ENCODE assay signal across 16 cellular contexts in genomic region chr1:84012018-84012417, GRCh38. TPM values are rescaled to one million over a fixed set of nuclear protein-coding genes. Genes with fewer than 3 reads are reported as not detected.
DNase-seq lines count a peak whose midpoint lies in the region; ATAC-seq and TF ChIP-seq lines count a peak whose summit lies in the region.
"Had no signal": no experiment of that assay in that cellular context is flagged by ENCODE, and none has a peak within 500 bp of the region (broad histone marks: within the 10 kb centered on the region; RNA-seq: fewer than 3 reads in every experiment).

No MANE protein-coding gene starts in this region.

- H4K91ac ChIP-seq in mesenchymal stem cell (ENCODE audit: low read length): no peak overlapping the region

- peaks cover 2% of the 10 kb centered on the region for H3K9me3 Mint-ChIP-seq in MCF 10A (ENCODE audit: unreplicated experiment)
- H3K9me3 Mint-ChIP-seq: CD4-positive, alpha-beta T cell had no signal

- dilution Hi-C loops in mammary epithelial cell (cut with HindIII; ENCODE audit: low sequenced_read_pairs): no loop called here

- BruUV-seq in mammary epithelial cell (replicated peaks; lab: Mats Ljungman, UMichigan): no TSS peak
- no TSS peak for BruUV-seq in MCF 10A (replicated peaks; lab: Mats Ljungman, UMichigan)

- no peak overlapping the region for H2BK15ac ChIP-seq in mesenchymal stem cell (ENCODE audit: low read depth, poor library complexity, severe bottlenecking)

- no peak overlapping the region for H3K23ac ChIP-seq in mesenchymal stem cell (ENCODE audit: low read length in 2 of 2)

- H3K36me3 Mint-ChIP-seq in MCF 10A (ENCODE audit: insufficient read depth, unreplicated experiment): no peaks in the 10 kb centered on the region

- no peak overlapping the region for H4K8ac ChIP-seq in mesenchymal stem cell (ENCODE audit: low read length)

- H3K36me3 ChIP-seq in mammary epithelial cell (ENCODE audit: insufficient read depth, low read length): no peaks in the 10 kb centered on the region
- H3K36me3 ChIP-seq in mesenchymal stem cell (ENCODE audit: control insufficient read depth in 1 of 2, insufficient read depth in 2 of 2, low read depth in 1 of 2, low read length in 2 of 2): no peaks in the 10 kb centered on the region

- CTCF ChIA-PET in mammary epithelial cell (lab: Charles Lee; ENCODE audit: low non-redundant PET): no interaction called here
- CTCF ChIA-PET in MCF 10A (lab: Yijun Ruan, JAX): interaction anchor here (0.7 to 1.5 kb wide), 2 partner anchors 12 to 110 kb away, joined by 3 to 4 read pairs; no protein-coding TSS in a partner anchor

- H3K9ac ChIP-seq in mammary epithelial cell (ENCODE audit: insufficient read depth, low read length) (no peak overlapping the region), mesenchymal stem cell (ENCODE audit: low read length) (no peak overlapping the region)

- no peak overlapping the region for H2AK5ac ChIP-seq in mesenchymal stem cell (ENCODE audit: low read length, severe bottlenecking)

- DNase-seq in mammary epithelial cell (peak; percentile 32), MCF 10A (ENCODE audit: unreplicated experiment) (no peak), epithelial cell of esophagus (ENCODE audit: low read depth) (peak; percentile 63), mesenchymal stem cell (no peak), HuH-7 (ENCODE audit: low spot score) (no peak), GOT3 (lab: John Stamatoyannopoulos, UW) (no peak)
- DNase-seq: AML-193; Caco-2; CD4-positive, alpha-beta T cell; GDM1; HCEC 1CT had no signal

- H4K20me1 ChIP-seq in mammary epithelial cell (ENCODE audit: insufficient read depth, low read length): no peaks in the 10 kb centered on the region

- no peaks in the 10 kb centered on the region for H3K79me2 ChIP-seq in mammary epithelial cell (ENCODE audit: insufficient read depth, low read length)

- no peaks in the 10 kb centered on the region for H3K27me3 ChIP-seq in mammary epithelial cell (ENCODE audit: insufficient read depth, low read length)
- H3K27me3 ChIP-seq in mesenchymal stem cell (ENCODE audit: control insufficient read depth in 1 of 2, insufficient read depth in 1 of 2, low read length in 2 of 2): no peaks in the 10 kb centered on the region

- H3K18ac ChIP-seq in mesenchymal stem cell (ENCODE audit: low read depth in 1 of 2, low read length in 2 of 2): no peak overlapping the region

- H3K4me1 Mint-ChIP-seq in MCF 10A (ENCODE audit: insufficient read depth, unreplicated experiment): no peaks in the 10 kb centered on the region

- H3K4me3 ChIP-seq in mammary epithelial cell (replicated peaks in 1 of 3; ENCODE audit: insufficient read depth in 1 of 3, low read depth in 2 of 3, low read length in 3 of 3) (no peak overlapping the region), epithelial cell of esophagus (ENCODE audit: low read length) (no peak overlapping the region), mesenchymal stem cell (ENCODE audit: insufficient read depth in 1 of 2, low read depth in 1 of 2, low read length in 2 of 2) (no peak overlapping the region)
- H3K4me3 ChIP-seq: A549 had no signal

- no peak overlapping the region for H2BK120ac ChIP-seq in mesenchymal stem cell (ENCODE audit: low read depth, low read length)

- in situ Hi-C loops in mammary epithelial cell (cut with MboI; ENCODE audit: low sequenced_read_pairs in 2 of 2): no loop called here

- TF ChIP-seq CTCF in mammary epithelial cell (conservative IDR thresholded peaks at IDR 0.05 in 1 of 2, IDR thresholded peaks at IDR 0.05 in 1 of 2; ENCODE audit: extremely low read depth in 1 of 2, insufficient read depth in 1 of 2, low read depth in 1 of 2, low read length in 2 of 2): no peak
- no peak for TF ChIP-seq CTCF in MCF 10A (IDR thresholded peaks at IDR 0.05; ENCODE audit: unreplicated experiment)
- TF ChIP-seq CTCF in epithelial cell of esophagus (IDR thresholded peaks at IDR 0.05; ENCODE audit: insufficient read depth, low read depth, low read length, missing control alignments): no peak

- peak overlapping the region; percentile 95 for H2AFZ ChIP-seq in mammary epithelial cell (ENCODE audit: low read depth, low read length)
- H2AFZ ChIP-seq in mesenchymal stem cell (ENCODE audit: low read depth, low read length): peak overlapping the region; percentile 51

- no peak overlapping the region for H3K27ac Mint-ChIP-seq in MCF 10A (ENCODE audit: low read depth, unreplicated experiment)
- H3K27ac Mint-ChIP-seq: CD4-positive, alpha-beta T cell had no signal

- H3K27ac ChIP-seq in mammary epithelial cell (ENCODE audit: insufficient read depth, low read depth, low read length): no peak overlapping the region
- H3K27ac ChIP-seq in mesenchymal stem cell (ENCODE audit: low read length, poor library complexity, severe bottlenecking): no peak overlapping the region
- H3K27ac ChIP-seq: 22Rv1, A549, C4-2B had no signal

- no peaks in the 10 kb centered on the region for H3K79me1 ChIP-seq in mesenchymal stem cell (replicated peaks; ENCODE audit: low read length, poor library complexity, severe bottlenecking)

- H3K4me2 ChIP-seq in mammary epithelial cell (ENCODE audit: insufficient read depth, low read depth, low read length) (peak overlapping the region; percentile 69), mesenchymal stem cell (ENCODE audit: low read length, poor library complexity, severe bottlenecking) (no peak overlapping the region)
- H3K4me2 ChIP-seq: A549 had no signal

- H3K27me3 Mint-ChIP-seq in MCF 10A (ENCODE audit: insufficient read depth, unreplicated experiment): no peaks in the 10 kb centered on the region

- H3K4me3 Mint-ChIP-seq in MCF 10A (ENCODE audit: unreplicated experiment): no peak overlapping the region
- H3K4me3 Mint-ChIP-seq: CD4-positive, alpha-beta T cell had no signal

- intact Hi-C loops in mammary epithelial cell (cut with micrococcal nuclease): no loop called here
- intact Hi-C loops in MCF 10A (cut with micrococcal nuclease): no loop called here

- ATAC-seq in GM18867 (IDR thresholded peaks at IDR 0.05; ENCODE audit: unreplicated experiment): no peak
- ATAC-seq in HG03457 (IDR thresholded peaks at IDR 0.05; ENCODE audit: unreplicated experiment): no peak
- ATAC-seq: A549 had no signal

- 54% methylated on average over 3 of the region's 3 CpGs for WGBS in mammary epithelial cell (ENCODE audit: low coverage, missing lambda C conversion rate)
- 83% methylated on average over 3 of the region's 3 CpGs for WGBS in mesenchymal stem cell

- H3K4me1 ChIP-seq in mammary epithelial cell (ENCODE audit: insufficient read depth, low read length) (peaks cover 23% of the 10 kb centered on the region), mesenchymal stem cell (ENCODE audit: control insufficient read depth, insufficient read depth, low read depth, low read length) (no peaks in the 10 kb centered on the region)
- H3K4me1 ChIP-seq: A549, Caco-2 had no signal

- H2BK12ac ChIP-seq in mesenchymal stem cell (ENCODE audit: low read length in 2 of 2): no peak overlapping the region

- H3K14ac ChIP-seq in mesenchymal stem cell (ENCODE audit: low read length in 2 of 2): no peak overlapping the region

- H3K4ac ChIP-seq in mesenchymal stem cell (ENCODE audit: low read depth in 1 of 2, low read length in 2 of 2): no peak overlapping the region

- POLR2A ChIA-PET in MCF 10A (lab: Yijun Ruan, JAX): no interaction called here

- H3K9me3 ChIP-seq in mammary epithelial cell (replicated peaks; ENCODE audit: insufficient read depth, low read length) (no peaks in the 10 kb centered on the region), mesenchymal stem cell (ENCODE audit: control insufficient read depth, low read length) (no peaks in the 10 kb centered on the region)
- H3K9me3 ChIP-seq: A549, Caco-2 had no signal

- no peak overlapping the region for H2BK5ac ChIP-seq in mesenchymal stem cell (ENCODE audit: low read depth, low read length, poor library complexity, severe bottlenecking)

RNA-seq across cellular contexts. Expression of gene TTLL7, which starts 13.1 kb away (rescaled TPM):
- total RNA-seq in mammary epithelial cell: 10 to 100 TPM; 15.5 to 16.1 TPM
- 4.1 TPM for polyA plus RNA-seq in mammary epithelial cell
- 24.4 TPM for polyA minus RNA-seq in mammary epithelial cell
- total RNA-seq in MCF 10A (2022): 2.0 and 2.7 TPM in 2 replicates
- polyA plus RNA-seq in mesenchymal stem cell (2013, experiment 1 of 2): 9.5 TPM
- 7.7 TPM for polyA plus RNA-seq in mesenchymal stem cell (2013, experiment 2 of 2)
- total RNA-seq: CD4-positive, alpha-beta T cell had no signal

Comparison
In these comparisons a context has a peak if more than half of its experiments do, and no peak if none do; other contexts are left out.
1. DNase-seq: peak in mammary epithelial cell (single experiment) and epithelial cell of esophagus (single experiment); none in MCF 10A (single experiment), mesenchymal stem cell (single experiment), HuH-7 (single experiment) and GOT3 (single experiment).